In genomic region chr19:51103811-51104470, GRCh38 we compare ENCODE assay signal across 1 cellular context.
A peak's percentile ranks its signal among the peaks of the same experiment; 100 is the strongest.
TF ChIP-seq lines count a peak whose summit lies in the region.

No MANE protein-coding gene starts in this region.

TF ChIP-seq in K562, 482 proteins besides CTCF, POLR2A, EP300 and RAD21:
- TF ChIP-seq POLR2G (IDR thresholded peaks at IDR 0.05; ENCODE audit: low read depth, low read length) (peak; percentile 35), ZBTB33 (CRISPR knock-in tag; IDR thresholded peaks at IDR 0.05) (peak; percentile 7; the same call in 1 of the 2 replicates), ZNF551 (CRISPR knock-in tag; IDR thresholded peaks at IDR 0.05) (no peak), RBFOX2 (IDR thresholded peaks at IDR 0.05; ENCODE audit: low read depth, low read length) (peak; percentile 52; the same call in 1 of the 2 replicates)
